29 cellular contexts compared by ENCODE assay signal in genomic region chr15:100061944-100062343, GRCh38.
"Had no signal": no experiment of that assay in that cellular context is flagged by ENCODE, and none has a peak within 500 bp of the region (broad histone marks: within the 10 kb centered on the region; RNA-seq: fewer than 3 reads in every experiment).

No MANE protein-coding gene starts in this region.

- H3K9me3 ChIP-seq: adrenal gland, ascending aorta, gastroesophageal sphincter, left lung, mucosa of descending colon, neutrophil, tibial nerve had no signal

- ATAC-seq: effector memory CD8-positive, alpha-beta T cell; gastroesophageal sphincter; left lung; mucosa of descending colon had no signal

- H3K36me3 ChIP-seq: adrenal gland, ascending aorta, cardiac muscle cell, gastroesophageal sphincter, left lung, neutrophil, tibial nerve had no signal

- DNase-seq: activated CD4-positive, alpha-beta T cell treated with anti-CD3 and anti-CD28 coated beads for 4 hours; activated CD4-positive, alpha-beta T cell treated with anti-CD3 and anti-CD28 coated beads, Interleukin-2, amount 50 U/mL, for 4 hours; activated CD4-positive, CD25-positive, alpha-beta regulatory T cell; activated effector memory CD4-positive, alpha-beta T cell treated with anti-CD3 and anti-CD28 coated beads, Interleukin-2, amount 50 U/mL, for 16 hours; activated naive CD4-positive, alpha-beta T cell treated with anti-CD3 and anti-CD28 coated beads for 36 hours; activated naive CD8-positive, alpha-beta T cell treated with anti-CD3 and anti-CD28 coated beads for 36 hours; activated T-cell treated with anti-CD3 and anti-CD28 coated beads for 4 hours; adrenal gland; cortex of kidney; effector memory CD8-positive, alpha-beta T cell; erythroblast; hypothalamus; immature natural killer cell; left lung; mucosa of descending colon; naive B cell; nephron progenitor cell; retina; stimulated activated CD4-positive, alpha-beta T cell treated with anti-CD3 and anti-CD28 coated beads, Interleukin-2, amount 100 ng/mL, for 48 hours; stimulated activated naive CD4-positive, alpha-beta T cell treated with Interleukin-2 at 50 U/mL for 16 hours; T-helper 1 cell had no signal

- H3K36me3 Mint-ChIP-seq: brain, immature natural killer cell, naive B cell had no signal

- H3K9me3 Mint-ChIP-seq: activated naive CD4-positive, alpha-beta T cell treated with anti-CD3 and anti-CD28 coated beads for 36 hours; activated naive CD8-positive, alpha-beta T cell treated with anti-CD3 and anti-CD28 coated beads for 36 hours; effector memory CD8-positive, alpha-beta T cell; immature natural killer cell; nephron progenitor cell; T-helper 2 cell treated with Interferon-gamma antibody and Interleukin-4, amounts not matched to agents 5 μg/mL and 100 μg/mL, for 36 hours had no signal

- H3K4me3 ChIP-seq: adrenal gland, ascending aorta, cardiac muscle cell, gastroesophageal sphincter, left lung, mucosa of descending colon, tibial nerve had no signal

- H3K27me3 Mint-ChIP-seq: activated naive CD8-positive, alpha-beta T cell treated with anti-CD3 and anti-CD28 coated beads for 36 hours; brain had no signal

- H3K27ac ChIP-seq: adrenal gland, ascending aorta, cardiac muscle cell, gastroesophageal sphincter, left lung, neutrophil, tibial nerve had no signal

- H3K27ac Mint-ChIP-seq: activated naive CD4-positive, alpha-beta T cell treated with anti-CD3 and anti-CD28 coated beads for 36 hours; activated naive CD8-positive, alpha-beta T cell treated with anti-CD3 and anti-CD28 coated beads for 36 hours; immature natural killer cell; naive B cell; nephron progenitor cell; progenitor cell of endocrine pancreas; T-helper 2 cell treated with Interferon-gamma antibody and Interleukin-4, amounts not matched to agents 5 μg/mL and 100 μg/mL, for 36 hours had no signal

- H3K27me3 ChIP-seq: adrenal gland, ascending aorta, cardiac muscle cell, gastroesophageal sphincter, left lung, neutrophil, tibial nerve had no signal

- H3K4me1 ChIP-seq: adrenal gland, left lung, tibial nerve had no signal

- H3K4me3 Mint-ChIP-seq: activated naive CD4-positive, alpha-beta T cell treated with anti-CD3 and anti-CD28 coated beads for 36 hours; activated naive CD8-positive, alpha-beta T cell treated with anti-CD3 and anti-CD28 coated beads for 36 hours; brain; effector memory CD8-positive, alpha-beta T cell; immature natural killer cell; naive B cell; nephron progenitor cell; T-helper 2 cell treated with Interferon-gamma antibody and Interleukin-4, amounts not matched to agents 5 μg/mL and 100 μg/mL, for 36 hours had no signal

- H3K4me1 Mint-ChIP-seq: activated naive CD8-positive, alpha-beta T cell treated with anti-CD3 and anti-CD28 coated beads for 36 hours; immature natural killer cell; naive B cell had no signal
